1 cellular context compared by ENCODE assay signal in the genomic region with DNA sequence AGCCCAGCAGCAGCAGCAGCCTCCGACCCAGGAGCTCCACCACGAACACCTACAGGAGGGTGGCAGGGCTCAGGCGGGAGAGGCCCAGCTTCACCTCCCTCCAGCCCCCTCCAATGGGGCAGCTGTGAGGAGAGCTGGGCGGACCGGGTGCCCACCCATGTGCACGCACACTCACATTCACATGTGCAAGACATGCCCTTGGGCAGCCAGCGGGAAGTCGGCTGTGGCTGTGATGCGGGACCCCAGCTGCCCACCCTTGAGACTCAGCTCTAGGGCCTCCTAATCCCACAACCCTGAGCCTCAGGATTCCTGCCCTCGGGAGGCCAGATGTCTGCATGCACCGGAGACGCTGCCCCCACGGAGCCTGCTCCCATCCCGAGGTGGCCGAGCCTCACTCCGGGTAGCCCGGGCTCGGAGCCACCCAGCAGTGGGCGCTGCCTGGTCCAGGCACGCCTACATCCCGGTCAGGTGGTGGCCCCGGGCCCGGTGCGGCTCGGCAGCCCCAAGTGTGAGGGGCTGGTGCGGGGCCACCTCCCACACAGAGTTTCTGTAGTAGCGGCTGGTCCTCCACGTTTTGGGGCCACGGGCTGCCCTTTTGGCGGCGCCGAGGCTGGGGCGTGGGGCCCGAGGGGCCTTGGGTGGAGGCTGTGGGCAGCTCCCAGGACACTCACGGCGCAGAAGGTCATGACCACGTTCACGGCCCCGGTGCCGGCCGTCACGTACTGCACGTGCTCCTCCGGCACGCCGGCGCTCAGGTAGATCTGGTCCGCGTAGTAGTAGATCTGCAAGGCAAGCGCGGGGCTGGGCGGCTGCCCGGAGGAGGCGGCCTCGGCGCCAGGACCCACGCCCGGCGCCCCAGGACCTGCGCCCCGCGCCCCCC.
TF ChIP-seq lines count a peak whose summit lies in the region.

No MANE protein-coding gene starts in this region.

TF ChIP-seq in GM23338, 12 proteins besides CTCF, POLR2A, EP300 and RAD21 (continued from another document):
- TF ChIP-seq, protein P1, sequence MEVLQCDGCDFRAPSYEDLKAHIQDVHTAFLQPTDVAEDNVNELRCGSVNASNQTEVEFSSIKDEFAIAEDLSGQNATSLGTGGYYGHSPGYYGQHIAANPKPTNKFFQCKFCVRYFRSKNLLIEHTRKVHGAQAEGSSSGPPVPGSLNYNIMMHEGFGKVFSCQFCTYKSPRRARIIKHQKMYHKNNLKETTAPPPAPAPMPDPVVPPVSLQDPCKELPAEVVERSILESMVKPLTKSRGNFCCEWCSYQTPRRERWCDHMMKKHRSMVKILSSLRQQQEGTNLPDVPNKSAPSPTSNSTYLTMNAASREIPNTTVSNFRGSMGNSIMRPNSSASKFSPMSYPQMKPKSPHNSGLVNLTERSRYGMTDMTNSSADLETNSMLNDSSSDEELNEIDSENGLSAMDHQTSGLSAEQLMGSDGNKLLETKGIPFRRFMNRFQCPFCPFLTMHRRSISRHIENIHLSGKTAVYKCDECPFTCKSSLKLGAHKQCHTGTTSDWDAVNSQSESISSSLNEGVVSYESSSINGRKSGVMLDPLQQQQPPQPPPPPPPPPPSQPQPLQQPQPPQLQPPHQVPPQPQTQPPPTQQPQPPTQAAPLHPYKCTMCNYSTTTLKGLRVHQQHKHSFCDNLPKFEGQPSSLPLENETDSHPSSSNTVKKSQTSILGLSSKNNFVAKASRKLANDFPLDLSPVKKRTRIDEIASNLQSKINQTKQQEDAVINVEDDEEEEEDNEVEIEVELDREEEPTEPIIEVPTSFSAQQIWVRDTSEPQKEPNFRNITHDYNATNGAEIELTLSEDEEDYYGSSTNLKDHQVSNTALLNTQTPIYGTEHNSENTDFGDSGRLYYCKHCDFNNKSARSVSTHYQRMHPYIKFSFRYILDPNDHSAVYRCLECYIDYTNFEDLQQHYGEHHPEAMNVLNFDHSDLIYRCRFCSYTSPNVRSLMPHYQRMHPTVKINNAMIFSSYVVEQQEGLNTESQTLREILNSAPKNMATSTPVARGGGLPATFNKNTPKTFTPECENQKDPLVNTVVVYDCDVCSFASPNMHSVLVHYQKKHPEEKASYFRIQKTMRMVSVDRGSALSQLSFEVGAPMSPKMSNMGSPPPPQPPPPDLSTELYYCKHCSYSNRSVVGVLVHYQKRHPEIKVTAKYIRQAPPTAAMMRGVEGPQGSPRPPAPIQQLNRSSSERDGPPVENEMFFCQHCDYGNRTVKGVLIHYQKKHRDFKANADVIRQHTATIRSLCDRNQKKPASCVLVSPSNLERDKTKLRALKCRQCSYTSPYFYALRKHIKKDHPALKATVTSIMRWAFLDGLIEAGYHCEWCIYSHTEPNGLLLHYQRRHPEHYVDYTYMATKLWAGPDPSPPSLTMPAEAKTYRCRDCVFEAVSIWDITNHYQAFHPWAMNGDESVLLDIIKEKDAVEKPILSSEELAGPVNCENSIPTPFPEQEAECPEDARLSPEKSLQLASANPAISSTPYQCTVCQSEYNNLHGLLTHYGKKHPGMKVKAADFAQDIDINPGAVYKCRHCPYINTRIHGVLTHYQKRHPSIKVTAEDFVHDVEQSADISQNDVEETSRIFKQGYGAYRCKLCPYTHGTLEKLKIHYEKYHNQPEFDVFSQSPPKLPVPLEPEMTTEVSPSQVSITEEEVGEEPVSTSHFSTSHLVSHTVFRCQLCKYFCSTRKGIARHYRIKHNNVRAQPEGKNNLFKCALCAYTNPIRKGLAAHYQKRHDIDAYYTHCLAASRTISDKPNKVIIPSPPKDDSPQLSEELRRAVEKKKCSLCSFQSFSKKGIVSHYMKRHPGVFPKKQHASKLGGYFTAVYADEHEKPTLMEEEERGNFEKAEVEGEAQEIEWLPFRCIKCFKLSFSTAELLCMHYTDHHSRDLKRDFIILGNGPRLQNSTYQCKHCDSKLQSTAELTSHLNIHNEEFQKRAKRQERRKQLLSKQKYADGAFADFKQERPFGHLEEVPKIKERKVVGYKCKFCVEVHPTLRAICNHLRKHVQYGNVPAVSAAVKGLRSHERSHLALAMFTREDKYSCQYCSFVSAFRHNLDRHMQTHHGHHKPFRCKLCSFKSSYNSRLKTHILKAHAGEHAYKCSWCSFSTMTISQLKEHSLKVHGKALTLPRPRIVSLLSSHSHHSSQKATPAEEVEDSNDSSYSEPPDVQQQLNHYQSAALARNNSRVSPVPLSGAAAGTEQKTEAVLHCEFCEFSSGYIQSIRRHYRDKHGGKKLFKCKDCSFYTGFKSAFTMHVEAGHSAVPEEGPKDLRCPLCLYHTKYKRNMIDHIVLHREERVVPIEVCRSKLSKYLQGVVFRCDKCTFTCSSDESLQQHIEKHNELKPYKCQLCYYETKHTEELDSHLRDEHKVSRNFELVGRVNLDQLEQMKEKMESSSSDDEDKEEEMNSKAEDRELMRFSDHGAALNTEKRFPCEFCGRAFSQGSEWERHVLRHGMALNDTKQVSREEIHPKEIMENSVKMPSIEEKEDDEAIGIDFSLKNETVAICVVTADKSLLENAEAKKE (CRISPR knock-in tag; IDR thresholded peaks at IDR 0.05), result no peak
- TF ChIP-seq, protein P2, sequence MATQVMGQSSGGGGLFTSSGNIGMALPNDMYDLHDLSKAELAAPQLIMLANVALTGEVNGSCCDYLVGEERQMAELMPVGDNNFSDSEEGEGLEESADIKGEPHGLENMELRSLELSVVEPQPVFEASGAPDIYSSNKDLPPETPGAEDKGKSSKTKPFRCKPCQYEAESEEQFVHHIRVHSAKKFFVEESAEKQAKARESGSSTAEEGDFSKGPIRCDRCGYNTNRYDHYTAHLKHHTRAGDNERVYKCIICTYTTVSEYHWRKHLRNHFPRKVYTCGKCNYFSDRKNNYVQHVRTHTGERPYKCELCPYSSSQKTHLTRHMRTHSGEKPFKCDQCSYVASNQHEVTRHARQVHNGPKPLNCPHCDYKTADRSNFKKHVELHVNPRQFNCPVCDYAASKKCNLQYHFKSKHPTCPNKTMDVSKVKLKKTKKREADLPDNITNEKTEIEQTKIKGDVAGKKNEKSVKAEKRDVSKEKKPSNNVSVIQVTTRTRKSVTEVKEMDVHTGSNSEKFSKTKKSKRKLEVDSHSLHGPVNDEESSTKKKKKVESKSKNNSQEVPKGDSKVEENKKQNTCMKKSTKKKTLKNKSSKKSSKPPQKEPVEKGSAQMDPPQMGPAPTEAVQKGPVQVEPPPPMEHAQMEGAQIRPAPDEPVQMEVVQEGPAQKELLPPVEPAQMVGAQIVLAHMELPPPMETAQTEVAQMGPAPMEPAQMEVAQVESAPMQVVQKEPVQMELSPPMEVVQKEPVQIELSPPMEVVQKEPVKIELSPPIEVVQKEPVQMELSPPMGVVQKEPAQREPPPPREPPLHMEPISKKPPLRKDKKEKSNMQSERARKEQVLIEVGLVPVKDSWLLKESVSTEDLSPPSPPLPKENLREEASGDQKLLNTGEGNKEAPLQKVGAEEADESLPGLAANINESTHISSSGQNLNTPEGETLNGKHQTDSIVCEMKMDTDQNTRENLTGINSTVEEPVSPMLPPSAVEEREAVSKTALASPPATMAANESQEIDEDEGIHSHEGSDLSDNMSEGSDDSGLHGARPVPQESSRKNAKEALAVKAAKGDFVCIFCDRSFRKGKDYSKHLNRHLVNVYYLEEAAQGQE (IDR thresholded peaks at IDR 0.05; ENCODE audit: unreplicated experiment), result no peak
- TF ChIP-seq ZNF114 (CRISPR knock-in tag; IDR thresholded peaks at IDR 0.05), result no peak
- no peak for TF ChIP-seq NANOG (IDR thresholded peaks at IDR 0.05; ENCODE audit: borderline replicate concordance)
